ENCODE assay signal across 16 cellular contexts in the genomic region with DNA sequence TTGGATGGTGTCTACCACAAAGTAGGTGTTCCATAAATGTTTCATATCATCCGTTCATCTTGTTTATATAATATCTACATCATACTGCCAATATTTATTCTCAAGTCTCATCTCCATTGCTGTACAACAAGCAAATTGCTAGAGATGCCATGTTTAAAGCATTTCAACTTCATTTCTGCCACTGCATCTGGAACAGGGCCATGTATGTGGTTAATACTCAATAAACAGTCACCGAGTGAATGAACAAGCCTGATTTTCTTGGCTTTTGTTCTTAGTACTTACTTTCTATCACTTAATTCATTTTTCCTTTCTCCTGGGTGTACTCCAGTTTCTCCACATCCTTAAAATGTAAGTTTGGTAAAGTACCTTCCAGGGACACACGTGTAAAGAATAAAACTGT.
"Had no signal": no experiment of that assay in that cellular context is flagged by ENCODE, and none has a peak within 500 bp of the region (broad histone marks: within the 10 kb centered on the region; RNA-seq: fewer than 3 reads in every experiment).

No MANE protein-coding gene starts in this region.

- ATAC-seq: foreskin keratinocyte; left lung; naive thymus-derived CD8-positive, alpha-beta T cell had no signal

- DNase-seq: activated gamma-delta T cell treated with Interleukin-2 at 50 U/mL for 16 hours; activated T-cell treated with anti-CD3 and anti-CD28 coated beads, Interleukin-2, amount 50 U/mL, for 1 hour; anterior cingulate cortex; colonic mucosa; dorsolateral prefrontal cortex; foreskin keratinocyte; left lung; naive thymus-derived CD8-positive, alpha-beta T cell; spleen; stimulated activated CD4-positive, alpha-beta T cell treated with anti-CD3 and anti-CD28 coated beads, Interleukin-4, amount 100 ng/mL, for 1 hour; stimulated activated naive CD4-positive, alpha-beta T cell had no signal

- H3K4me3 ChIP-seq: breast epithelium, colonic mucosa, dorsolateral prefrontal cortex, esophagus muscularis mucosa, left lung, lung, neural progenitor cell, spleen, thoracic aorta had no signal
